In genomic region chr14:60963761-60964160, GRCh38 we compare ENCODE assay signal across 1 cellular context.
TF ChIP-seq lines count a peak whose summit lies in the region.

No MANE protein-coding gene starts in this region.

TF ChIP-seq in WTC11, 78 proteins besides CTCF, POLR2A, EP300 and RAD21 (continued from another document):
- TF ChIP-seq ARID4B (CRISPR knock-in tag; IDR thresholded peaks at IDR 0.05; ENCODE audit: borderline replicate concordance) (no peak), RORB (CRISPR knock-in tag; IDR thresholded peaks at IDR 0.05) (no peak), NR2C2 (CRISPR knock-in tag; IDR thresholded peaks at IDR 0.05) (no peak), ZNF219 (CRISPR knock-in tag; IDR thresholded peaks at IDR 0.05; ENCODE audit: borderline replicate concordance) (no peak), SOX15 (CRISPR knock-in tag; IDR thresholded peaks at IDR 0.05) (no peak), JAZF1 (CRISPR knock-in tag; IDR thresholded peaks at IDR 0.05) (no peak), GTF2I (CRISPR knock-in tag; conservative IDR thresholded peaks at IDR 0.05) (no peak), ZNF425 (CRISPR knock-in tag; conservative IDR thresholded peaks at IDR 0.05) (no peak), NR1H2 (CRISPR knock-in tag; IDR thresholded peaks at IDR 0.05) (no peak), GABPB1 (CRISPR knock-in tag; IDR thresholded peaks at IDR 0.05) (no peak)
